In the genomic region with DNA sequence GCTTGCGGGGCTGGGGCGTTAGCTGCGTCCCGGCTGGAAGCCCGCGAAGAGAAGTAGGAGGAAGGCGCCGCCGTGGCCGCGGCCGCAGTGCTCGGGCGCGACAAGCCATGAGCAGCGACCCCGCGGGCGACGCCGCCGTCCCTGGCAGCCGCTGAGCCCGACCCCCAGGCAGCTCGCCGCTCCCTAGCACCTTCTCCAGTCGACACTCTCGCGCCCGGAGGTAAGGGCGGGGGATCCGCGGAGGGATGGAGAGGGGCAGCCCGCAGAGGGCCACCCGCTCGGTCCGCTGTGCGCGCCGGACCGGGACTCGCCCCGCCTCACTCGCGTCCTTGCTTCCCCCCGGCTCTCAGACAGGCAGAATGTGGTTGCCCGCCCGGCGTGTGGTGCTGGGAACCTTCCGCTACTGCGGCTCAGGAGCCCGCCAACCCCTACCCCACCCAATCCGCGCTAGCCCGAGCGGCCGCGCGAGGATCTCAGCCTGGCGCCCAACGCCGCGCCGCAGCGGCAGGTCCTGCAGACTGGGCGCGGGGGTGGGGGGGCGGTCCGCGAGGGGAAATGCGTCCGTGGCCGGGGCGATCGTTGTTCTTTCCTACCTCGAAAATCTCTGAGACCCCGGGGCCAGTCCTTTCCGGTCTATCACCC, we compare ENCODE assay signal across 8 cellular contexts. TPM values are rescaled to one million over a fixed set of nuclear protein-coding genes. Genes with fewer than 3 reads are reported as not detected.
DNase-seq lines count a peak whose midpoint lies in the region; ATAC-seq, FAIRE-seq and TF ChIP-seq lines count a peak whose summit lies in the region.

LRRC8C (plus strand) TSS at position 18 of the 642 bp plus-strand sequence. CDS start 53,354 bp downstream, outside the sequence.

- peak within 1 kb of the TSS; percentile 96 for H3K4me3 Mint-ChIP-seq in activated CD4-positive, alpha-beta T cell treated with anti-CD3 and anti-CD28 coated beads for 36 hours

- no peaks in the 10 kb centered on the region for H3K9me3 Mint-ChIP-seq in activated CD4-positive, alpha-beta T cell treated with anti-CD3 and anti-CD28 coated beads for 36 hours (ENCODE audit: low read depth)

- ATAC-seq in GM18498 (IDR thresholded peaks at IDR 0.05; ENCODE audit: unreplicated experiment) (peak; percentile 57), HG02852 (IDR thresholded peaks at IDR 0.05; ENCODE audit: unreplicated experiment) (peak; percentile 42), HepG2 (peak; percentile 79)
- ATAC-seq in activated CD4-positive, alpha-beta T cell treated with anti-CD3 and anti-CD28 coated beads for 36 hours = peak; percentile 40

- no peak for TF ChIP-seq POLR2A in HepG2 (IDR thresholded peaks at IDR 0.05; ENCODE audit: insufficient read depth in 1 of 2, low read depth in 2 of 2, low read length in 2 of 2)

- no peaks in the 10 kb centered on the region for H3K9me3 ChIP-seq in colonic mucosa
- no peaks in the 10 kb centered on the region for H3K9me3 ChIP-seq in HepG2 (ENCODE audit: low read length)

- CTCF ChIA-PET in activated CD4-positive, alpha-beta T cell treated with anti-CD3 and anti-CD28 coated beads for 36 hours (lab: Charles Lee) = interaction anchor here (0.9 to 14.9 kb wide), 9 partner anchors 16 to 149 kb away, joined by 3 to 157 read pairs (median 10); no protein-coding TSS in a partner anchor
- CTCF ChIA-PET in HepG2 (lab: Yijun Ruan, JAX; ENCODE audit: low intra/inter-chr PET ratio, low total read pairs) = no interaction called here

- peaks cover 66% of the 10 kb centered on the region for H3K4me1 Mint-ChIP-seq in activated CD4-positive, alpha-beta T cell treated with anti-CD3 and anti-CD28 coated beads for 36 hours

- H3K4me3 ChIP-seq in ACC112 (ENCODE audit: low read depth, low read length) (peak within 1 kb of the TSS; percentile 86), colonic mucosa (peak within 1 kb of the TSS; percentile 64), HepG2 (replicated peaks in 1 of 3; ENCODE audit: insufficient read depth in 1 of 3, low read depth in 2 of 3, low read length in 3 of 3) (peak within 1 kb of the TSS; percentile 61 to 86 (median 61))

- TF ChIP-seq CTCF in colonic mucosa (IDR thresholded peaks at IDR 0.05) = no peak
- TF ChIP-seq CTCF in HepG2 (CRISPR knock-in tag; IDR thresholded peaks at IDR 0.05) = no peak

- in situ Hi-C loops in HepG2 (cut with HindIII; ENCODE audit: extremely low pct_ligation_motif_present, low pct_unique_long_range_greater_than_20kb) = no loop called here

- H3K9ac ChIP-seq in colonic mucosa (ENCODE audit: low read depth in 2 of 2, low read length in 2 of 2) (peak within 1 kb of the TSS; percentile 73 to 91), HepG2 (ENCODE audit: insufficient read depth, low read depth, low read length) (peak within 1 kb of the TSS; percentile 33; the same call in 1 of the 2 replicates)

- H3K27me3 ChIP-seq in ACC112 (ENCODE audit: insufficient read depth, low read length) (no peaks in the 10 kb centered on the region), colonic mucosa (no peaks in the 10 kb centered on the region), HepG2 (ENCODE audit: control insufficient read depth in 1 of 2, insufficient read depth in 2 of 2, low read length in 2 of 2) (peaks cover 0 to 45% of the 10 kb centered on the region in 2 experiments; a peak in 4 of 5 replicates)

- H4K20me1 ChIP-seq in HepG2 (ENCODE audit: insufficient read depth, low read length) = no peaks in the 10 kb centered on the region

- no TSS peak for BruUV-seq in HepG2 (replicated peaks; lab: Mats Ljungman, UMichigan)

- WGBS in HepG2 (ENCODE audit: low lambda C conversion rate) = no CpG with 5 or more reads among the region's 78 CpGs

- H3K27ac ChIP-seq in ACC112 (ENCODE audit: low read depth, low read length) (peak within 1 kb of the TSS; percentile 37; the same call in 1 of the 2 replicates), colonic mucosa (peak within 1 kb of the TSS; percentile 63), HepG2 (ENCODE audit: extremely low read length, insufficient read depth, low read length) (no peak within 1 kb of the TSS)

- H3K27me3 Mint-ChIP-seq in activated CD4-positive, alpha-beta T cell treated with anti-CD3 and anti-CD28 coated beads for 36 hours = no peaks in the 10 kb centered on the region

- H3K36me3 ChIP-seq in ACC112 (ENCODE audit: insufficient read depth, low read length) (no peaks in the 10 kb centered on the region), colonic mucosa (no peaks in the 10 kb centered on the region), HepG2 (replicated peaks in 1 of 2; ENCODE audit: control insufficient read depth in 1 of 2, insufficient read depth in 2 of 2, low read length in 2 of 2) (no peaks in the 10 kb centered on the region)

- peak within 1 kb of the TSS; percentile 51 for H2AFZ ChIP-seq in ACC112 (ENCODE audit: low read length, unreplicated experiment)
- H2AFZ ChIP-seq in HepG2 (ENCODE audit: low read length) = no peak within 1 kb of the TSS

- TF ChIP-seq EP300 in HepG2 (IDR thresholded peaks at IDR 0.05; ENCODE audit: low read depth in 2 of 2, low read length in 2 of 2) = no peak
- TF ChIP-seq EP300 in HepG2 (CRISPR knock-in tag; IDR thresholded peaks at IDR 0.05; ENCODE audit: borderline replicate concordance) = no peak

- peak within 1 kb of the TSS; percentile 98 for H3K4me2 ChIP-seq in HepG2 (ENCODE audit: low read depth, low read length)

- POLR2A ChIA-PET in activated CD4-positive, alpha-beta T cell treated with anti-CD3 and anti-CD28 coated beads for 36 hours (lab: Charles Lee) = interaction anchor here (0.9 to 4.9 kb wide), 6 partner anchors 22 to 130 kb away, joined by 4 to 28 read pairs (median 6); no protein-coding TSS in a partner anchor
- POLR2A ChIA-PET in HepG2 (lab: Yijun Ruan, JAX) = no interaction called here

- no peak for TF ChIP-seq RAD21 in HepG2 (CRISPR knock-in tag; IDR thresholded peaks at IDR 0.05)

- H3K27ac Mint-ChIP-seq in activated CD4-positive, alpha-beta T cell treated with anti-CD3 and anti-CD28 coated beads for 36 hours = peak within 1 kb of the TSS; percentile 98

- peaks cover 34% of the 10 kb centered on the region for H3K4me1 ChIP-seq in ACC112 (ENCODE audit: control insufficient read depth, insufficient read depth, low read length, unreplicated experiment)
- H3K4me1 ChIP-seq in colonic mucosa = no peaks in the 10 kb centered on the region
- H3K4me1 ChIP-seq in HepG2 (ENCODE audit: insufficient read depth, low read length) = peaks cover 21% of the 10 kb centered on the region

- no peak for FAIRE-seq in HepG2 (lab: Jason Lieb, UNC)

- peaks cover 37% of the 10 kb centered on the region for H3K79me2 ChIP-seq in ACC112 (ENCODE audit: control insufficient read depth, insufficient read depth, low read length, unreplicated experiment)
- no peaks in the 10 kb centered on the region for H3K79me2 ChIP-seq in HepG2 (ENCODE audit: insufficient read depth, low read length)

- DNase-seq in NCI-H146 treated with DMSO at 0.1 percent for 48 hours (lab: John Stamatoyannopoulos, UW; ENCODE audit: unreplicated experiment) (peak; percentile 28), colonic mucosa (peak; percentile 45), HepG2 (ENCODE audit: low spot score) (no peak)
- peak; percentile 77 for DNase-seq in activated CD4-positive, alpha-beta T cell treated with anti-CD3 and anti-CD28 coated beads for 36 hours
- DNase-seq in stimulated activated CD8-positive, alpha-beta memory T cell treated with anti-CD3 and anti-CD28 coated beads, Interleukin-12 subunit alpha, Interleukin-12 subunit beta, amount 100 ng/mL, for 4 hours (ENCODE audit: low read depth) = peak; percentile 42

- H3K36me3 Mint-ChIP-seq in activated CD4-positive, alpha-beta T cell treated with anti-CD3 and anti-CD28 coated beads for 36 hours (ENCODE audit: low read depth) = peaks cover 50% of the 10 kb centered on the region

- intact Hi-C loops in activated CD4-positive, alpha-beta T cell treated with anti-CD3 and anti-CD28 coated beads for 36 hours (cut with DNase I, micrococcal nuclease) = loop anchor here (1.0 to 5.0 kb wide), 11 partner anchors 22 to 364 kb away; partner anchors contain the start of genes LRRC8D (in 1 of the 2) and ZNF326 (in 1 of the 2)
- intact Hi-C loops in colonic mucosa (cut with DNase I) = loop anchor here (5.0 kb wide), 1 partner anchor 129 kb away; no protein-coding TSS in a partner anchor
- intact Hi-C loops in HepG2 (cut with micrococcal nuclease; ENCODE audit: unreplicated experiment) = loop anchor here (1.0 kb wide), 1 partner anchor 129 kb away; no protein-coding TSS in a partner anchor

TF ChIP-seq in HepG2, 621 proteins besides CTCF, POLR2A, EP300 and RAD21 (continues in another document):
- TF ChIP-seq MEIS1 (CRISPR knock-in tag; IDR thresholded peaks at IDR 0.05; ENCODE audit: borderline replicate concordance) = peak; percentile 49; the same call in 1 of the 2 replicates

RNA-seq across cellular contexts. Expression of gene LRRC8C, which starts in this region (rescaled TPM):
- 10 to 100 TPM; 31.5 to 37.1 TPM for total RNA-seq in activated CD4-positive, alpha-beta T cell treated with anti-CD3 and anti-CD28 coated beads for 36 hours
- total RNA-seq in colonic mucosa (1 to 10 TPM; 1.2 to 3.3 TPM), HepG2 (2016; rRNA removed; fragmentation: Illumina TruSeq; extraction: Trizol) (0.22 TPM in 2 replicates)
- under 0.01 and 0.10 TPM in 2 replicates for total RNA-seq in HepG2 (2016; cell fraction: cytosol; rRNA removed; fragmentation: Illumina TruSeq; extraction: Trizol; ENCODE audit: low read depth)
- 0.22 and 0.24 TPM in 2 replicates for total RNA-seq in HepG2 (2016; cell fraction: insoluble cytoplasmic fraction; rRNA removed; fragmentation: Illumina TruSeq; extraction: Trizol)
- total RNA-seq in HepG2 (2016; cell fraction: membrane; rRNA removed; fragmentation: Illumina TruSeq; extraction: Trizol) = 0.12 and 0.14 TPM in 2 replicates
- 0.25 and 0.47 TPM in 2 replicates for total RNA-seq in HepG2 (2016; cell fraction: nucleus; rRNA removed; fragmentation: Illumina TruSeq; extraction: Trizol)
- polyA plus RNA-seq in HepG2 (2011; rRNA removed) = 0.25 and 0.32 TPM in 2 replicates
- polyA plus RNA-seq in HepG2 (2011; cell fraction: cytosol; rRNA removed) = 0.13 and 0.22 TPM in 2 replicates
- 0.21 and 0.26 TPM in 2 replicates for polyA plus RNA-seq in HepG2 (2011; cell fraction: nucleus; rRNA removed)
- polyA plus RNA-seq in HepG2 (2012) = 0.19 and 0.28 TPM in 2 replicates
- polyA plus RNA-seq in HepG2 (2016; cell fraction: cytosol; fragmentation: Illumina TruSeq; extraction: Trizol; ENCODE audit: low read depth) = 0.01 and 0.02 TPM in 2 replicates
- 0.21 and 0.28 TPM in 2 replicates for polyA plus RNA-seq in HepG2 (2016; cell fraction: insoluble cytoplasmic fraction; fragmentation: Illumina TruSeq; extraction: Trizol; ENCODE audit: low read depth)
- 0.03 TPM in 2 replicates for polyA plus RNA-seq in HepG2 (2016; cell fraction: membrane; fragmentation: Illumina TruSeq; extraction: Trizol; ENCODE audit: low read depth)
- polyA plus RNA-seq in HepG2 (2016; cell fraction: nucleus; fragmentation: Illumina TruSeq; extraction: Trizol; ENCODE audit: insufficient read depth, low read depth) = 0.31 and 0.49 TPM in 2 replicates
- polyA minus RNA-seq in HepG2 (2011; rRNA and poly(A)+ RNA removed; ENCODE audit: low replicate concordance) = 0.36 and 3.1 TPM in 2 replicates
- polyA minus RNA-seq in HepG2 (2011; cell fraction: cytosol; rRNA and poly(A)+ RNA removed) = 0.10 and 0.18 TPM in 2 replicates
- polyA minus RNA-seq in HepG2 (2011; cell fraction: nucleus; rRNA and poly(A)+ RNA removed) = 0.64 and 0.99 TPM in 2 replicates

Comparison
In these comparisons a context has a peak if more than half of its experiments do, and no peak if none do; other contexts are left out.
1. RNA of gene LRRC8C (total RNA-seq): 31.5 to 37.1 TPM in activated CD4-positive, alpha-beta T cell treated with anti-CD3 and anti-CD28 coated beads for 36 hours; 1.2 to 3.3 TPM in colonic mucosa and under 0.01 to 0.47 TPM in HepG2; every median in the first group is over 4 times any median in the second.
2. Peak in every context shown above with its lines, with median percentiles within 50 percentile points of each other: H3K4me3 ChIP-seq and ATAC-seq.